ENCODE assay signal across 8 cellular contexts in genomic region chr15:82611348-82611747, GRCh38.
"Had no signal": no experiment of that assay in that cellular context is flagged by ENCODE, and none has a peak within 500 bp of the region (broad histone marks: within the 10 kb centered on the region; RNA-seq: fewer than 3 reads in every experiment).

No MANE protein-coding gene starts in this region.

- H3K27me3 Mint-ChIP-seq: IgD-negative memory B cell had no signal

- H3K4me2 ChIP-seq: GM23338 had no signal

- H3K4me1 Mint-ChIP-seq: GM23338, IgD-negative memory B cell had no signal

- H3K4me3 ChIP-seq: GM23338, HAP-1 had no signal

- H3K36me3 ChIP-seq: HAP-1 had no signal

- DNase-seq: H7, KG1 had no signal

- FAIRE-seq: HepG2 had no signal

- H3K27ac Mint-ChIP-seq: GM23338, IgD-negative memory B cell had no signal

- H2AFZ ChIP-seq: GM23338 had no signal

- ATAC-seq: GM23338, HCT116, HepG2 had no signal

- H3K4me3 Mint-ChIP-seq: GM23338, IgD-negative memory B cell had no signal

- H3K9me3 Mint-ChIP-seq: GM23338, IgD-negative memory B cell had no signal

- H3K27ac ChIP-seq: HL-60 had no signal

- H3K9me3 ChIP-seq: HAP-1 had no signal
